In the genomic region with DNA sequence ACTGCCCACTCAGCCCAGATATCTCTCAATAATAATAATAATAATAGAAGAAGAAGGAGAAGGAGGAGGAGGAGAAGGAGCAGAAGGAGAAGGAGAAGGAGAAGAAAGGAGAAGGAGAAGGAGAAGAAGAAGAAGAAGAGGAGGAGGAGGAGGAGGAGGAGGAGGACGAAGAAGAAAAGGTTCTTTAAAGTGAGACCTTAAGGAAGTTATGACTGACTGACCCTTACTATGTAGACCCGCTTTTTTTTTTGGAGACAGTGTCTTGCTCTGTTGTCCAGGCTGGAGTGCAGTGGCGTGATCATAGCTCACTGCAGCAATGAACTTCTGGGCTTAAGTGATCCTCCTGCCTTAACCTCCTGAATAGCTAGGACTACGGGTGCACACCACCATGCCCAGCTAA, we compare ENCODE assay signal across 7 cellular contexts.
"Had no signal": no experiment of that assay in that cellular context is flagged by ENCODE, and none has a peak within 500 bp of the region (broad histone marks: within the 10 kb centered on the region; RNA-seq: fewer than 3 reads in every experiment).

No MANE protein-coding gene starts in this region.

- DNase-seq: IMR-90, KBM-7, KG1 had no signal

- H3K4me3 ChIP-seq: K562 had no signal

- ATAC-seq: K562 had no signal

- FAIRE-seq: HTR-8/SVneo, K562 had no signal

- H3K9ac ChIP-seq: KMS-11 had no signal

- H3K27ac ChIP-seq: HL-60, KMS-11 had no signal

- H3K4me2 ChIP-seq: KMS-11 had no signal
